ENCODE assay signal across 8 cellular contexts in the genomic region with DNA sequence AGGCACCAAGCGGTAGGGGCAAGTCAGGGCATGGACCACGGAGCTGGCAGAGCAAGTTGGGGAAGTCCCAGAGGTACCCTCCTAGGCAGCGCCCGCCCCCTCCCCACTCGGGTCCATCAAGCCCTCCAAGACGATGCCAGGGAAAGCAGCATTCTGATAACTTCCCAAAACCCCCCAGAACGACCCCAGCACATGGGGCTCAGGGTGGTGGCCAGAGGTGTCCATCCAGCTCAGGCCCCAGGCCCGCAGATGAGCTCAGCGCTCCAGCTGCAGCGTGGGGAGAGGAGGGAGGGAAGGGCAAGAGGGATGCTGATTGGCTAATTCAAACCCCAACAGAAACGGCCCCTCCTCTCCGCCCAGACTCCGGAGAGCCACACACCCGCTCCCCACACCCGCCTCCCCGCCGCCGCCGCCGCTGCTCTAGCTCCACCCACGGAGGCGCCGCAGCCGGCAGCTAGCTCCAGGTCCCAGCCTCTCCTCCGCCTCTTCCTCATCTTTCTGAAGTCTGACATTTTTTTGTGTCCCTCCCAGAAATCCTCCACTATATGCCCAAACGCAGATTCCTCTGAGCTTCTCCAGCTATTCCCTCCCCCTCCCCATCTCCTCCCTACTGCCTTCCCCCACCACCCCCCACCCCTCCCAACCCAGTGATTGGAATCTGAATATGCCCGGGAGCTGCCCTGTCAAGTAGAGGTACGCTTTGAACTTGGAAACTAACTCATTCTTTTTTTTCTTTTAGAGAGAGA. TPM values are rescaled to one million over a fixed set of nuclear protein-coding genes. Genes with fewer than 3 reads are reported as not detected.
DNase-seq lines count a peak whose midpoint lies in the region; ATAC-seq, FAIRE-seq and TF ChIP-seq lines count a peak whose summit lies in the region.

No MANE protein-coding gene starts in this region.

- no peaks in the 10 kb centered on the region for H3K9me3 Mint-ChIP-seq in dendritic cell treated with granulocyte-macrophage colony-stimulating factor and Interleukin-4, amounts not matched to agents 40 ng/mL and 50 ng/mL, for 4 days

- no peaks in the 10 kb centered on the region for H3K27me3 Mint-ChIP-seq in dendritic cell treated with granulocyte-macrophage colony-stimulating factor and Interleukin-4, amounts not matched to agents 40 ng/mL and 50 ng/mL, for 4 days

- H3K4me2 ChIP-seq in HepG2 (ENCODE audit: low read depth, low read length), result no peak overlapping the region

- CTCF ChIA-PET in HepG2 (lab: Yijun Ruan, JAX; ENCODE audit: low intra/inter-chr PET ratio, low total read pairs), result interaction anchor here (1.6 to 2.7 kb wide), 2 partner anchors 50 to 84 kb away, joined by 6 to 59 read pairs; no protein-coding TSS in a partner anchor

- H3K9me3 ChIP-seq in HepG2 (ENCODE audit: low read length), result no peaks in the 10 kb centered on the region

- TF ChIP-seq EP300 in HepG2 (IDR thresholded peaks at IDR 0.05; ENCODE audit: low read depth in 2 of 2, low read length in 2 of 2), result no peak
- TF ChIP-seq EP300 in HepG2 (CRISPR knock-in tag; IDR thresholded peaks at IDR 0.05; ENCODE audit: borderline replicate concordance), result no peak

- peak overlapping the region; percentile 94 for H3K27ac Mint-ChIP-seq in dendritic cell treated with granulocyte-macrophage colony-stimulating factor and Interleukin-4, amounts not matched to agents 40 ng/mL and 50 ng/mL, for 4 days

- DNase-seq in AG20443 (ENCODE audit: low spot score) (peak; percentile 98), GM19238 (ENCODE audit: insufficient read length, low spot score) (peak; percentile 98), NCI-H526 treated with DMSO at 0.1 percent for 48 hours (lab: John Stamatoyannopoulos, UW) (peak; percentile 92), HepG2 (ENCODE audit: low spot score) (no peak)
- peak; percentile 57 to 67 for DNase-seq in activated CD4-positive, alpha-beta T cell treated with anti-CD3 and anti-CD28 coated beads, Interleukin-2, amount 50 U/mL, for 24 hours (ENCODE audit: low read depth in 1 of 2, low spot score in 1 of 2)
- peak; percentile 67 to 76 for DNase-seq in stimulated activated CD4-positive, alpha-beta T cell treated with anti-CD3 and anti-CD28 coated beads, Interleukin-2, amount 100 ng/mL, for 48 hours

- no peak overlapping the region for H2AFZ ChIP-seq in HepG2 (ENCODE audit: low read length)

- H3K4me1 ChIP-seq in HepG2 (ENCODE audit: insufficient read depth, low read length), result peaks cover 17% of the 10 kb centered on the region; the same call in 1 of the 2 replicates

- H3K27ac ChIP-seq in HepG2 (ENCODE audit: extremely low read length, insufficient read depth, low read length), result no peak overlapping the region

- H3K9ac ChIP-seq in HepG2 (ENCODE audit: insufficient read depth, low read depth, low read length), result no peak overlapping the region

- no TSS peak for BruUV-seq in HepG2 (replicated peaks; lab: Mats Ljungman, UMichigan)

- no peak overlapping the region for H3K4me3 ChIP-seq in HepG2 (replicated peaks in 1 of 3; ENCODE audit: insufficient read depth in 1 of 3, low read depth in 2 of 3, low read length in 3 of 3)

- H3K27me3 ChIP-seq in HepG2 (ENCODE audit: control insufficient read depth in 1 of 2, insufficient read depth in 2 of 2, low read length in 2 of 2), result no peaks in the 10 kb centered on the region

- peaks cover 77% of the 10 kb centered on the region for H3K36me3 Mint-ChIP-seq in dendritic cell treated with granulocyte-macrophage colony-stimulating factor and Interleukin-4, amounts not matched to agents 40 ng/mL and 50 ng/mL, for 4 days (ENCODE audit: low read depth)

- POLR2A ChIA-PET in HepG2 (lab: Yijun Ruan, JAX), result interaction anchor here (1.9 kb wide), 1 partner anchor 62 kb away, joined by 5 read pairs; a partner anchor contains a TSS

- TF ChIP-seq CTCF in HepG2 (CRISPR knock-in tag; IDR thresholded peaks at IDR 0.05), result no peak

- 93% methylated on average over 28 of the region's 28 CpGs for WGBS in HepG2 (ENCODE audit: low lambda C conversion rate)

- TF ChIP-seq POLR2A in HepG2 (IDR thresholded peaks at IDR 0.05; ENCODE audit: insufficient read depth in 1 of 2, low read depth in 2 of 2, low read length in 2 of 2), result no peak

- no peaks in the 10 kb centered on the region for H4K20me1 ChIP-seq in HepG2 (ENCODE audit: insufficient read depth, low read length)

- intact Hi-C loops in dendritic cell treated with granulocyte-macrophage colony-stimulating factor and Interleukin-4, amounts not matched to agents 40 ng/mL and 50 ng/mL, for 4 days (cut with micrococcal nuclease), result loop anchor here (1.0 to 2.0 kb wide), 2 partner anchors 8 to 51 kb away; no protein-coding TSS in a partner anchor
- intact Hi-C loops in HepG2 (cut with micrococcal nuclease; ENCODE audit: unreplicated experiment), result loop anchor here (1.0 to 5.0 kb wide), 2 partner anchors 37 to 52 kb away; no protein-coding TSS in a partner anchor

- peaks cover 2 to 9% of the 10 kb centered on the region in 2 experiments; a peak in 4 of 5 replicates for H3K36me3 ChIP-seq in HepG2 (replicated peaks in 1 of 2; ENCODE audit: control insufficient read depth in 1 of 2, insufficient read depth in 2 of 2, low read length in 2 of 2)

- peaks cover 46% of the 10 kb centered on the region for H3K4me1 Mint-ChIP-seq in dendritic cell treated with granulocyte-macrophage colony-stimulating factor and Interleukin-4, amounts not matched to agents 40 ng/mL and 50 ng/mL, for 4 days (ENCODE audit: low read depth)

- H3K79me2 ChIP-seq in HepG2 (ENCODE audit: insufficient read depth, low read length), result no peaks in the 10 kb centered on the region

- FAIRE-seq in HepG2 (lab: Jason Lieb, UNC), result no peak

- ATAC-seq in HG03442 (IDR thresholded peaks at IDR 0.05; ENCODE audit: unreplicated experiment), result peak; percentile 83
- no peak for ATAC-seq in HepG2

- peak overlapping the region; percentile 59 for H3K4me3 Mint-ChIP-seq in dendritic cell treated with granulocyte-macrophage colony-stimulating factor and Interleukin-4, amounts not matched to agents 40 ng/mL and 50 ng/mL, for 4 days

- in situ Hi-C loops in HepG2 (cut with HindIII; ENCODE audit: extremely low pct_ligation_motif_present, low pct_unique_long_range_greater_than_20kb), result no loop called here

- TF ChIP-seq RAD21 in HepG2 (CRISPR knock-in tag; IDR thresholded peaks at IDR 0.05), result no peak

TF ChIP-seq in HepG2, 621 proteins besides CTCF, POLR2A, EP300 and RAD21:
- TF ChIP-seq HNRNPK (IDR thresholded peaks at IDR 0.05; ENCODE audit: low read depth, low read length, poor library complexity, severe bottlenecking) (peak; percentile 26), AGO2 (optimal IDR thresholded peaks at IDR 0.05; ENCODE audit: low read depth, low read length) (peak; percentile 28), ZNF570 (CRISPR knock-in tag; IDR thresholded peaks at IDR 0.05; ENCODE audit: borderline replicate concordance) (no peak)
- TF ChIP-seq, protein P1, sequence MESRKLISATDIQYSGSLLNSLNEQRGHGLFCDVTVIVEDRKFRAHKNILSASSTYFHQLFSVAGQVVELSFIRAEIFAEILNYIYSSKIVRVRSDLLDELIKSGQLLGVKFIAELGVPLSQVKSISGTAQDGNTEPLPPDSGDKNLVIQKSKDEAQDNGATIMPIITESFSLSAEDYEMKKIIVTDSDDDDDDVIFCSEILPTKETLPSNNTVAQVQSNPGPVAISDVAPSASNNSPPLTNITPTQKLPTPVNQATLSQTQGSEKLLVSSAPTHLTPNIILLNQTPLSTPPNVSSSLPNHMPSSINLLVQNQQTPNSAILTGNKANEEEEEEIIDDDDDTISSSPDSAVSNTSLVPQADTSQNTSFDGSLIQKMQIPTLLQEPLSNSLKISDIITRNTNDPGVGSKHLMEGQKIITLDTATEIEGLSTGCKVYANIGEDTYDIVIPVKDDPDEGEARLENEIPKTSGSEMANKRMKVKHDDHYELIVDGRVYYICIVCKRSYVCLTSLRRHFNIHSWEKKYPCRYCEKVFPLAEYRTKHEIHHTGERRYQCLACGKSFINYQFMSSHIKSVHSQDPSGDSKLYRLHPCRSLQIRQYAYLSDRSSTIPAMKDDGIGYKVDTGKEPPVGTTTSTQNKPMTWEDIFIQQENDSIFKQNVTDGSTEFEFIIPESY (CRISPR knock-in tag; IDR thresholded peaks at IDR 0.05), result 0 out of 2 replicates have a peak, but pooled peaks have one; percentile 27

RNA-seq across cellular contexts. Expression of a gene that starts 40.3 kb away (rescaled TPM):
- 1.2 and 1.6 TPM in 2 replicates for total RNA-seq in HepG2 (2016; rRNA removed; fragmentation: Illumina TruSeq; extraction: Trizol)
- total RNA-seq in HepG2 (2016; cell fraction: cytosol; rRNA removed; fragmentation: Illumina TruSeq; extraction: Trizol; ENCODE audit: low read depth), result 0.62 and 0.81 TPM in 2 replicates
- 1.4 and 1.9 TPM in 2 replicates for total RNA-seq in HepG2 (2016; cell fraction: insoluble cytoplasmic fraction; rRNA removed; fragmentation: Illumina TruSeq; extraction: Trizol)
- 0.99 and 1.00 TPM in 2 replicates for total RNA-seq in HepG2 (2016; cell fraction: membrane; rRNA removed; fragmentation: Illumina TruSeq; extraction: Trizol)
- 0.91 and 1.4 TPM in 2 replicates for total RNA-seq in HepG2 (2016; cell fraction: nucleus; rRNA removed; fragmentation: Illumina TruSeq; extraction: Trizol)
- polyA plus RNA-seq in HepG2 (2011; rRNA removed), result 0.69 and 1.5 TPM in 2 replicates
- 0.95 and 1.1 TPM in 2 replicates for polyA plus RNA-seq in HepG2 (2011; cell fraction: cytosol; rRNA removed)
- 0.54 and 1.2 TPM in 2 replicates for polyA plus RNA-seq in HepG2 (2011; cell fraction: nucleus; rRNA removed)
- polyA plus RNA-seq in HepG2 (2012), result 0.45 and 1.3 TPM in 2 replicates
- 0.27 and 0.36 TPM in 2 replicates for polyA plus RNA-seq in HepG2 (2016; cell fraction: cytosol; fragmentation: Illumina TruSeq; extraction: Trizol; ENCODE audit: low read depth)
- polyA plus RNA-seq in HepG2 (2016; cell fraction: insoluble cytoplasmic fraction; fragmentation: Illumina TruSeq; extraction: Trizol; ENCODE audit: low read depth), result 1.3 and 1.7 TPM in 2 replicates
- polyA plus RNA-seq in HepG2 (2016; cell fraction: membrane; fragmentation: Illumina TruSeq; extraction: Trizol; ENCODE audit: low read depth), result 0.85 and 0.96 TPM in 2 replicates
- 0.45 and 0.70 TPM in 2 replicates for polyA plus RNA-seq in HepG2 (2016; cell fraction: nucleus; fragmentation: Illumina TruSeq; extraction: Trizol; ENCODE audit: insufficient read depth, low read depth)
- 1.4 TPM in 1 of 2 replicates, not detected in the other for polyA minus RNA-seq in HepG2 (2011; rRNA and poly(A)+ RNA removed; ENCODE audit: low replicate concordance)
- polyA minus RNA-seq in HepG2 (2011; cell fraction: cytosol; rRNA and poly(A)+ RNA removed), result 1.2 TPM in 1 of 2 replicates, not detected in the other
- polyA minus RNA-seq in HepG2 (2011; cell fraction: nucleus; rRNA and poly(A)+ RNA removed), result 2.2 TPM in 2 replicates
